In the genomic region with DNA sequence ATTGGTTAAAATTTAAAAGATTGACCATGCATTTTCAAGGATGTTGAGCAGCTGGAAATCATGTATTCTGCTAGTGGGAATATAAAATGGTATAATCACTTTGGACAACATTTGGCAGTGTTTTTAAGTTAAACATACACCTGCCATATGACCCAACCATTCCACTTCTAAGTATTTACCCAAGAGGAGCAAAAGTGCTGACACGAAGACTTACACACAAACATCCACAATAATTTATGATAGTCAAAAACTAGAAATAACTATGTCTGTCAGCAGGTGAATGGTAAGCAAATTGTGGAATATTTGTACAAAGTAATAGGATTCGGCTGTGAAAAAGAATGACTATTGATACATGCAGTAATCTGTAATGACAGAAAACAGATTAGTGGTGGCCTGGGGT, we compare ENCODE assay signal across 2 cellular contexts.
A peak's percentile ranks its signal among the peaks of the same experiment; 100 is the strongest.
TF ChIP-seq lines count a peak whose summit lies in the region.

No MANE protein-coding gene starts in this region.

TF ChIP-seq in IMR-90, 13 proteins besides CTCF, POLR2A, EP300 and RAD21:
- TF ChIP-seq SMC3 (IDR thresholded peaks at IDR 0.05; ENCODE audit: low read depth, low read length) = no peak
- peak; percentile 49; the same call in 1 of the 2 replicates for TF ChIP-seq MAFK (IDR thresholded peaks at IDR 0.05; ENCODE audit: low read depth, low read length)

TF ChIP-seq in K562, 482 proteins besides CTCF, POLR2A, EP300 and RAD21:
- TF ChIP-seq ZNF316 (IDR thresholded peaks at IDR 0.05) (peak; percentile 49), C11orf30 (IDR thresholded peaks at IDR 0.05; ENCODE audit: low read depth) (peak; percentile 23; the same call in 1 of the 2 replicates), RBM25 (IDR thresholded peaks at IDR 0.05; ENCODE audit: low read depth, low read length, severe bottlenecking) (no peak)
